ENCODE assay signal across 1 cellular context in genomic region chrX:133412246-133412645, GRCh38.
TF ChIP-seq lines count a peak whose summit lies in the region.

No MANE protein-coding gene starts in this region.

TF ChIP-seq in H1, 55 proteins besides CTCF, POLR2A, EP300 and RAD21 (continued from another document):
- TF ChIP-seq, protein P1, sequence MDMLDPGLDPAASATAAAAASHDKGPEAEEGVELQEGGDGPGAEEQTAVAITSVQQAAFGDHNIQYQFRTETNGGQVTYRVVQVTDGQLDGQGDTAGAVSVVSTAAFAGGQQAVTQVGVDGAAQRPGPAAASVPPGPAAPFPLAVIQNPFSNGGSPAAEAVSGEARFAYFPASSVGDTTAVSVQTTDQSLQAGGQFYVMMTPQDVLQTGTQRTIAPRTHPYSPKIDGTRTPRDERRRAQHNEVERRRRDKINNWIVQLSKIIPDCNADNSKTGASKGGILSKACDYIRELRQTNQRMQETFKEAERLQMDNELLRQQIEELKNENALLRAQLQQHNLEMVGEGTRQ (IDR thresholded peaks at IDR 0.05; ENCODE audit: low read length) = no peak
- no peak for TF ChIP-seq KDM1A (IDR thresholded peaks at IDR 0.05; ENCODE audit: borderline replicate concordance, low read length)
